8 cellular contexts compared by ENCODE assay signal in the genomic region with DNA sequence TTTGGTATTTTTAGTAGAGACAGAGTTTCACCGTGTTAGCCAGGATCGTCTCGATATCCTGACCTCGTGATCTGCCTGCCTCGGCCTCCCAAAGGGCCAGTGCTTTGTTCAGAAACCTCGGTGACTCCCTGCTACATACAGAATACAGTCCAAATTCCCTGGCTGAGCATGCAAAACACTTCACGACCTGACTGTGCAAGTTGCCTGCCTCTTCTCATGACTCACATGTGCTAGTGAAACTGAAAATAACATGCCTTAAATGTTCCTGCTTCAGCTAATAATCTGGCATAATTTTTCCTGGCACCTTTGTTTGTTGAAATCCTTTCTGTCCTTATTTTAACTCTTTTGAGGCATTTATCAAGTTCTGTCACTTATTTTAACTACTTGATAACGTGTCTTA. TPM values are rescaled to one million over a fixed set of nuclear protein-coding genes. Genes with fewer than 3 reads are reported as not detected.
DNase-seq lines count a peak whose midpoint lies in the region; ATAC-seq, FAIRE-seq and TF ChIP-seq lines count a peak whose summit lies in the region.

No MANE protein-coding gene starts in this region.

- H3K27me3 ChIP-seq in astrocyte (ENCODE audit: insufficient read depth, low read length) (no peaks in the 10 kb centered on the region), mesenchymal stem cell (ENCODE audit: control insufficient read depth in 1 of 2, insufficient read depth in 1 of 2, low read length in 2 of 2) (no peaks in the 10 kb centered on the region), SJCRH30 (no peaks in the 10 kb centered on the region)

- peaks cover 13% of the 10 kb centered on the region for H4K20me1 ChIP-seq in astrocyte (ENCODE audit: insufficient read depth, low read length)

- no peak overlapping the region for H2AK5ac ChIP-seq in mesenchymal stem cell (ENCODE audit: low read length, severe bottlenecking)

- no peak overlapping the region for H3K4me3 ChIP-seq in astrocyte (ENCODE audit: insufficient read depth, low read depth, low read length)
- H3K4me3 ChIP-seq in mesenchymal stem cell (ENCODE audit: insufficient read depth in 1 of 2, low read depth in 1 of 2, low read length in 2 of 2): peak overlapping the region in 1 of 2 experiments; percentile 74
- no peak overlapping the region for H3K4me3 ChIP-seq in SJCRH30

- H3K14ac ChIP-seq in mesenchymal stem cell (ENCODE audit: low read length in 2 of 2): no peak overlapping the region

- H3K27me3 Mint-ChIP-seq in astrocyte (ENCODE audit: low read depth, unreplicated experiment): no peaks in the 10 kb centered on the region

- H3K4me3 Mint-ChIP-seq in astrocyte (ENCODE audit: unreplicated experiment): no peak overlapping the region

- no peak overlapping the region for H3K18ac ChIP-seq in mesenchymal stem cell (ENCODE audit: low read depth in 1 of 2, low read length in 2 of 2)

- H2AFZ ChIP-seq in astrocyte (ENCODE audit: low read depth, low read length) (no peak overlapping the region), mesenchymal stem cell (ENCODE audit: low read depth, low read length) (no peak overlapping the region)

- H2BK15ac ChIP-seq in mesenchymal stem cell (ENCODE audit: low read depth, poor library complexity, severe bottlenecking): no peak overlapping the region

- peaks cover 24% of the 10 kb centered on the region for H3K79me2 ChIP-seq in astrocyte (ENCODE audit: insufficient read depth, low read length)

- no peak overlapping the region for H2BK12ac ChIP-seq in mesenchymal stem cell (ENCODE audit: low read length in 2 of 2)

- H3K27ac ChIP-seq in astrocyte (ENCODE audit: low read depth, low read length) (peak overlapping the region; percentile 93), mesenchymal stem cell (ENCODE audit: low read length, poor library complexity, severe bottlenecking) (peak overlapping the region; percentile 4), SJCRH30 (no peak overlapping the region)

- H4K8ac ChIP-seq in mesenchymal stem cell (ENCODE audit: low read length): no peak overlapping the region

- TF ChIP-seq CTCF in astrocyte (IDR thresholded peaks at IDR 0.05; ENCODE audit: insufficient read depth, low read depth, low read length): no peak

- H3K4me2 ChIP-seq in astrocyte (ENCODE audit: low read length): peak overlapping the region; percentile 74
- H3K4me2 ChIP-seq in mesenchymal stem cell (ENCODE audit: low read length, poor library complexity, severe bottlenecking): no peak overlapping the region

- no peak overlapping the region for H3K27ac Mint-ChIP-seq in astrocyte (ENCODE audit: unreplicated experiment)

- no peak overlapping the region for H3K4ac ChIP-seq in mesenchymal stem cell (ENCODE audit: low read depth in 1 of 2, low read length in 2 of 2)

- peak; percentile 59 for DNase-seq in EL
- peak; percentile 51 for DNase-seq in astrocyte (ENCODE audit: low read depth)
- DNase-seq in mesenchymal stem cell: peak; percentile 83
- DNase-seq in SJCRH30: no peak
- DNase-seq in A172 (ENCODE audit: low spot score): no peak
- DNase-seq in DMS 273 treated with DMSO at 0.1 percent for 48 hours (lab: John Stamatoyannopoulos, UW): no peak

- H3K9ac ChIP-seq in astrocyte (ENCODE audit: low read length) (peak overlapping the region; percentile 80), mesenchymal stem cell (ENCODE audit: low read length) (peak overlapping the region; percentile 89)

- 75% methylated on average over 8 of the region's 8 CpGs for WGBS in mesenchymal stem cell

- H2BK5ac ChIP-seq in mesenchymal stem cell (ENCODE audit: low read depth, low read length, poor library complexity, severe bottlenecking): no peak overlapping the region

- no peak for FAIRE-seq in astrocyte (lab: Jason Lieb, UNC)

- H3K36me3 Mint-ChIP-seq in astrocyte (ENCODE audit: low read depth, unreplicated experiment): no peaks in the 10 kb centered on the region

- ATAC-seq in GM21825 (IDR thresholded peaks at IDR 0.05; ENCODE audit: unreplicated experiment) (peak; percentile 44), HG03139 (IDR thresholded peaks at IDR 0.05; ENCODE audit: unreplicated experiment) (no peak)

- H3K4me1 ChIP-seq in astrocyte (ENCODE audit: insufficient read depth, low read length) (peaks cover 7% of the 10 kb centered on the region), mesenchymal stem cell (ENCODE audit: control insufficient read depth, insufficient read depth, low read depth, low read length) (no peaks in the 10 kb centered on the region), SJCRH30 (no peaks in the 10 kb centered on the region)

- peaks cover 13% of the 10 kb centered on the region for H3K79me1 ChIP-seq in mesenchymal stem cell (replicated peaks; ENCODE audit: low read length, poor library complexity, severe bottlenecking)

- H3K23ac ChIP-seq in mesenchymal stem cell (ENCODE audit: low read length in 2 of 2): no peak overlapping the region

- H3K36me3 ChIP-seq in astrocyte (ENCODE audit: insufficient read depth, low read length): peaks cover 7% of the 10 kb centered on the region
- H3K36me3 ChIP-seq in mesenchymal stem cell (ENCODE audit: control insufficient read depth in 1 of 2, insufficient read depth in 2 of 2, low read depth in 1 of 2, low read length in 2 of 2): peaks cover 9 to 14% of the 10 kb centered on the region in 2 experiments
- H3K36me3 ChIP-seq in SJCRH30: peaks cover 11% of the 10 kb centered on the region

- no peak overlapping the region for H2BK120ac ChIP-seq in mesenchymal stem cell (ENCODE audit: low read depth, low read length)

- H3K9me3 ChIP-seq in astrocyte (ENCODE audit: insufficient read depth, low read depth, low read length) (no peaks in the 10 kb centered on the region), mesenchymal stem cell (ENCODE audit: control insufficient read depth, low read length) (no peaks in the 10 kb centered on the region), SJCRH30 (replicated peaks) (no peaks in the 10 kb centered on the region)

- H4K91ac ChIP-seq in mesenchymal stem cell (ENCODE audit: low read length): no peak overlapping the region

- peaks cover 11% of the 10 kb centered on the region for H3K4me1 Mint-ChIP-seq in astrocyte (ENCODE audit: low read depth, unreplicated experiment)

- no peaks in the 10 kb centered on the region for H3K9me3 Mint-ChIP-seq in astrocyte (ENCODE audit: unreplicated experiment)

RNA-seq across cellular contexts. Expression of a gene that starts 8.2 kb away (rescaled TPM):
- total RNA-seq in astrocyte: 10.9 and 11.6 TPM in 2 replicates
- 6.5 TPM for polyA plus RNA-seq in mesenchymal stem cell (2013, experiment 1 of 2)
- polyA plus RNA-seq in mesenchymal stem cell (2013, experiment 2 of 2): 7.1 TPM
- 9.8 and 10.6 TPM in 2 replicates for total RNA-seq in SJCRH30 (2014; rRNA removed; shearing (Covaris generic))
- 2.3 and 3.5 TPM in 2 replicates for total RNA-seq in A172 (2014; rRNA removed; shearing (Covaris generic))

RNA-seq across cellular contexts. Expression of a gene that starts 8.2 kb away (rescaled TPM):
- 5.2 and 6.0 TPM in 2 replicates for total RNA-seq in astrocyte
- polyA plus RNA-seq in mesenchymal stem cell (2013, experiment 1 of 2): 2.1 TPM
- polyA plus RNA-seq in mesenchymal stem cell (2013, experiment 2 of 2): 2.5 TPM
- total RNA-seq in SJCRH30 (2014; rRNA removed; shearing (Covaris generic)): 14.6 and 15.2 TPM in 2 replicates
- total RNA-seq in A172 (2014; rRNA removed; shearing (Covaris generic)): 3.3 and 3.7 TPM in 2 replicates

Comparison
In these comparisons a context has a peak if more than half of its experiments do, and no peak if none do; other contexts are left out.
1. DNase-seq: peak in EL (single experiment), astrocyte (single experiment) and mesenchymal stem cell (single experiment); none in SJCRH30 (0 of 2), A172 (single experiment) and DMS 273 treated with DMSO at 0.1 percent for 48 hours (single experiment).